In genomic region chr2:44941551-44942234, GRCh38 we compare ENCODE assay signal across 9 cellular contexts. TPM values are rescaled to one million over a fixed set of nuclear protein-coding genes. Genes with fewer than 3 reads are reported as not detected.
A peak's percentile ranks its signal among the peaks of the same experiment; 100 is the strongest.
DNase-seq lines count a peak whose midpoint lies in the region; ATAC-seq and TF ChIP-seq lines count a peak whose summit lies in the region.
"Had no signal": no experiment of that assay in that cellular context is flagged by ENCODE, and none has a peak within 500 bp of the region (broad histone marks: within the 10 kb centered on the region; RNA-seq: fewer than 3 reads in every experiment).

TSS of gene SIX3 (plus strand) at chr2:44941702. CDS start at chr2:44942105, 403 bp downstream.

- H4K20me1 ChIP-seq in BLaER1: peaks cover 78% of the 10 kb centered on the region
- H4K20me1 ChIP-seq in fibroblast of lung (ENCODE audit: control insufficient read depth, extremely low read depth, insufficient read depth, low read length): no peaks in the 10 kb centered on the region

- peak within 1 kb of the TSS; percentile 30 for H2AFZ ChIP-seq in fibroblast of lung (ENCODE audit: low read length)

- ATAC-seq in GM18868 (IDR thresholded peaks at IDR 0.05; ENCODE audit: unreplicated experiment): peak; percentile 67

- no peak within 1 kb of the TSS for H3K9ac ChIP-seq in BLaER1
- no peak within 1 kb of the TSS for H3K9ac ChIP-seq in HUES48 (ENCODE audit: low read depth, low read length)
- H3K9ac ChIP-seq in fibroblast of lung (ENCODE audit: insufficient read depth, low read length): no peak within 1 kb of the TSS

- DNase-seq in activated CD4-positive, alpha-beta T cell treated with anti-CD3 and anti-CD28 coated beads for 48 hours: peak; percentile 63
- DNase-seq in fibroblast of lung (ENCODE audit: low read depth in 2 of 2) (peak in 1 of 2 donors; percentile 84), retina (peak; percentile 98), UCSD-AML1 (lab: John Stamatoyannopoulos, UW; ENCODE audit: unreplicated experiment) (no peak), T-helper 9 cell (no peak)

- H3K36me3 ChIP-seq in BLaER1: no peaks in the 10 kb centered on the region
- no peaks in the 10 kb centered on the region for H3K36me3 ChIP-seq in HUES48 (ENCODE audit: control insufficient read depth, insufficient read depth, low read length)
- no peaks in the 10 kb centered on the region for H3K36me3 ChIP-seq in fibroblast of lung (ENCODE audit: control insufficient read depth, insufficient read depth, low read length)

- no peak for TF ChIP-seq CTCF in fibroblast of lung (conservative IDR thresholded peaks at IDR 0.05 in 1 of 2, IDR thresholded peaks at IDR 0.05 in 1 of 2; ENCODE audit: low read depth in 1 of 2, low read length in 2 of 2)

- H3K27ac ChIP-seq in BLaER1 (no peak within 1 kb of the TSS), HUES48 (ENCODE audit: low read depth, low read length) (no peak within 1 kb of the TSS), fibroblast of lung (ENCODE audit: insufficient read depth, low read length) (no peak within 1 kb of the TSS)

- peak within 1 kb of the TSS; percentile 25; the same call in 1 of the 2 replicates for H3K4me3 ChIP-seq in BLaER1
- H3K4me3 ChIP-seq in HUES48 (ENCODE audit: low read depth, low read length): peak within 1 kb of the TSS; percentile 32
- H3K4me3 ChIP-seq in fibroblast of lung (replicated peaks in 1 of 4; ENCODE audit: control extremely low read depth in 1 of 4, insufficient read depth in 1 of 4, low read depth in 3 of 4, low read length in 4 of 4): peak within 1 kb of the TSS; percentile 21 to 42 (median 40)

- H3K4me2 ChIP-seq in BLaER1 (no peak within 1 kb of the TSS), fibroblast of lung (ENCODE audit: extremely low read depth, insufficient read depth, low read length) (peak within 1 kb of the TSS; percentile 89)

- H3K9me3 ChIP-seq in BLaER1: peaks cover 41% of the 10 kb centered on the region
- H3K9me3 ChIP-seq in HUES48 (ENCODE audit: control insufficient read depth, insufficient read depth, low read length): no peaks in the 10 kb centered on the region
- no peaks in the 10 kb centered on the region for H3K9me3 ChIP-seq in fibroblast of lung (ENCODE audit: control insufficient read depth, insufficient read depth, low read depth, low read length)

- H3K27me3 ChIP-seq in BLaER1 (peaks cover 100% of the 10 kb centered on the region), HUES48 (ENCODE audit: control insufficient read depth, insufficient read depth, low read length) (peaks cover 99% of the 10 kb centered on the region), fibroblast of lung (ENCODE audit: control insufficient read depth, insufficient read depth, low read length) (peaks cover 88% of the 10 kb centered on the region)

- peaks cover 15% of the 10 kb centered on the region; the same call in 1 of the 2 replicates for H3K4me1 ChIP-seq in BLaER1
- peaks cover 35% of the 10 kb centered on the region for H3K4me1 ChIP-seq in HUES48 (ENCODE audit: control insufficient read depth, insufficient read depth, low read length)
- H3K4me1 ChIP-seq in fibroblast of lung (ENCODE audit: control insufficient read depth, extremely low read depth, insufficient read depth, low read length): no peaks in the 10 kb centered on the region

- H3K79me2 ChIP-seq in fibroblast of lung (ENCODE audit: control insufficient read depth, insufficient read depth, low read length): no peaks in the 10 kb centered on the region

RNA-seq across cellular contexts. Expression of gene SIX3, which starts in this region (rescaled TPM):
- total RNA-seq in fibroblast of lung: not detected in 2 replicates
- not detected in 2 replicates for polyA plus RNA-seq in fibroblast of lung
- polyA plus RNA-seq in fibroblast of lung (2012): not detected in 2 replicates
- 0.11 TPM in 1 of 2 replicates, not detected in the other for polyA minus RNA-seq in fibroblast of lung (ENCODE audit: low replicate concordance)
- total RNA-seq: renal cortical epithelial cell had no signal

Comparison
In these comparisons a context has a peak if more than half of its experiments do, and no peak if none do; other contexts are left out.
1. DNase-seq: peak in activated CD4-positive, alpha-beta T cell treated with anti-CD3 and anti-CD28 coated beads for 48 hours (single experiment) and retina (single experiment); none in UCSD-AML1 (single experiment) and T-helper 9 cell (single experiment).
2. Peak in every context shown above with its lines, with median percentiles within 50 percentile points of each other: H3K4me3 ChIP-seq.